In genomic region chr17:6393368-6393952, GRCh38 we compare ENCODE assay signal across 20 cellular contexts. TPM values are rescaled to one million over a fixed set of nuclear protein-coding genes. Genes with fewer than 3 reads are reported as not detected.
DNase-seq lines count a peak whose midpoint lies in the region; ATAC-seq and TF ChIP-seq lines count a peak whose summit lies in the region.
"Had no signal": no experiment of that assay in that cellular context is flagged by ENCODE, and none has a peak within 500 bp of the region (broad histone marks: within the 10 kb centered on the region; RNA-seq: fewer than 3 reads in every experiment).

No MANE protein-coding gene starts in this region.

- peaks cover 13% of the 10 kb centered on the region for H3K9me3 Mint-ChIP-seq in WTC11
- peaks cover 8% of the 10 kb centered on the region for H3K9me3 Mint-ChIP-seq in neural progenitor cell
- H3K9me3 Mint-ChIP-seq: activated CD4-positive, alpha-beta T cell treated with anti-CD3 and anti-CD28 coated beads, Interleukin-2, amount 10 ng/mL, durations not matched to agents 7 days and 5 days; activated naive CD4-positive, alpha-beta T cell treated with anti-CD3 and anti-CD28 coated beads for 36 hours had no signal

- H3K4me2 ChIP-seq in neural progenitor cell: no peak overlapping the region

- H3K36me3 ChIP-seq in neural progenitor cell (no peaks in the 10 kb centered on the region), WERI-Rb-1 (no peaks in the 10 kb centered on the region)
- H3K36me3 ChIP-seq: left lung, stomach had no signal

- H3K9me3 ChIP-seq in neural progenitor cell (ENCODE audit: low read depth): no peaks in the 10 kb centered on the region
- no peaks in the 10 kb centered on the region for H3K9me3 ChIP-seq in WERI-Rb-1 (ENCODE audit: severe bottlenecking)
- H3K9me3 ChIP-seq: left lung had no signal

- no peaks in the 10 kb centered on the region for H4K20me1 ChIP-seq in neural progenitor cell (ENCODE audit: low read depth)

- H3F3A ChIP-seq in neural progenitor cell (ENCODE audit: low read depth): peaks cover 5% of the 10 kb centered on the region

- no peaks in the 10 kb centered on the region; the same call in 1 of the 2 replicates for H3K27me3 Mint-ChIP-seq in WTC11 (ENCODE audit: low read depth)
- peaks cover 10% of the 10 kb centered on the region for H3K27me3 Mint-ChIP-seq in neural progenitor cell (ENCODE audit: insufficient read depth, low read depth)
- H3K27me3 Mint-ChIP-seq: activated CD4-positive, alpha-beta T cell treated with anti-CD3 and anti-CD28 coated beads, Interleukin-2, amount 10 ng/mL, durations not matched to agents 7 days and 5 days had no signal

- DNase-seq in NCI-H146 (lab: John Stamatoyannopoulos, UW): peak; percentile 79
- DNase-seq in NCI-H146 treated with DMSO at 0.1 percent for 48 hours (lab: John Stamatoyannopoulos, UW; ENCODE audit: unreplicated experiment): no peak
- DNase-seq in NCI-H1105 (lab: John Stamatoyannopoulos, UW): peak; percentile 67
- DNase-seq in WTC11 (ENCODE audit: low spot score): no peak
- DNase-seq in neural progenitor cell (ENCODE audit: low spot score): peak; percentile 37
- DNase-seq in WERI-Rb-1: no peak
- DNase-seq: activated CD4-positive, alpha-beta T cell treated with anti-CD3 and anti-CD28 coated beads, Interleukin-2, amount 10 ng/mL, durations not matched to agents 7 days and 5 days; activated naive CD4-positive, alpha-beta T cell treated with anti-CD3 and anti-CD28 coated beads for 36 hours; foreskin keratinocyte; left lung; MM.1S; NCI-H510A treated with DMSO at 0.1 percent for 48 hours; occipital lobe; stomach had no signal

- no peaks in the 10 kb centered on the region for H3K27me3 ChIP-seq in neural progenitor cell
- no peaks in the 10 kb centered on the region for H3K27me3 ChIP-seq in WERI-Rb-1 (ENCODE audit: insufficient read depth, low read depth, severe bottlenecking)

- no peaks in the 10 kb centered on the region for H3K36me3 Mint-ChIP-seq in WTC11
- no peaks in the 10 kb centered on the region for H3K36me3 Mint-ChIP-seq in neural progenitor cell

- H3K79me2 ChIP-seq in neural progenitor cell (ENCODE audit: low read depth): no peaks in the 10 kb centered on the region

- no peak for ATAC-seq in WTC11
- ATAC-seq in HG03342 (IDR thresholded peaks at IDR 0.05; ENCODE audit: unreplicated experiment): no peak
- no peak for ATAC-seq in HG03139 (IDR thresholded peaks at IDR 0.05; ENCODE audit: unreplicated experiment)
- ATAC-seq: foreskin keratinocyte, left lung, sciatic nerve had no signal

- H3K9ac ChIP-seq in neural progenitor cell: no peak overlapping the region

- H3K4me3 ChIP-seq in neural progenitor cell (no peak overlapping the region), WERI-Rb-1 (ENCODE audit: low read depth, low read length) (no peak overlapping the region)
- H3K4me3 ChIP-seq: left lung, stomach had no signal

- no peak for TF ChIP-seq CTCF in WTC11 (IDR thresholded peaks at IDR 0.05)
- no peak for TF ChIP-seq CTCF in neural progenitor cell (IDR thresholded peaks at IDR 0.05)
- no peak for TF ChIP-seq CTCF in WERI-Rb-1 (IDR thresholded peaks at IDR 0.05; ENCODE audit: low read depth, low read length)

- CTCF ChIA-PET in WTC11 (lab: Charles Lee): interaction anchor here (0.5 to 1.3 kb wide), 8 partner anchors 24 to 122 kb away, joined by 3 to 5 read pairs (median 3); no protein-coding TSS in a partner anchor

- H3K4me3 Mint-ChIP-seq in WTC11 (no peak overlapping the region), neural progenitor cell (peak overlapping the region; percentile 25)
- H3K4me3 Mint-ChIP-seq: activated CD4-positive, alpha-beta T cell treated with anti-CD3 and anti-CD28 coated beads, Interleukin-2, amount 10 ng/mL, durations not matched to agents 7 days and 5 days; activated naive CD4-positive, alpha-beta T cell treated with anti-CD3 and anti-CD28 coated beads for 36 hours had no signal

- H3K27ac Mint-ChIP-seq in WTC11 (no peak overlapping the region), neural progenitor cell (peak overlapping the region; percentile 80)
- H3K27ac Mint-ChIP-seq: activated CD4-positive, alpha-beta T cell treated with anti-CD3 and anti-CD28 coated beads, Interleukin-2, amount 10 ng/mL, durations not matched to agents 7 days and 5 days; activated naive CD4-positive, alpha-beta T cell treated with anti-CD3 and anti-CD28 coated beads for 36 hours had no signal

- peaks cover 34% of the 10 kb centered on the region for H3K4me1 Mint-ChIP-seq in WTC11
- H3K4me1 Mint-ChIP-seq in neural progenitor cell: peaks cover 39% of the 10 kb centered on the region
- H3K4me1 Mint-ChIP-seq: activated CD4-positive, alpha-beta T cell treated with anti-CD3 and anti-CD28 coated beads, Interleukin-2, amount 10 ng/mL, durations not matched to agents 7 days and 5 days had no signal

- POLR2A ChIA-PET in WTC11 (lab: Charles Lee): no interaction called here

- H2AFZ ChIP-seq in neural progenitor cell (replicated peaks): no peak overlapping the region

- H3K4me1 ChIP-seq in neural progenitor cell: peaks cover 9% of the 10 kb centered on the region
- H3K4me1 ChIP-seq: foreskin keratinocyte, left lung, stomach had no signal

- no peak overlapping the region for H3K27ac ChIP-seq in neural progenitor cell
- no peak overlapping the region for H3K27ac ChIP-seq in WERI-Rb-1
- H3K27ac ChIP-seq: C4-2B, foreskin keratinocyte, left lung, stomach had no signal

TF ChIP-seq in WTC11, 78 proteins besides CTCF, POLR2A, EP300 and RAD21:
- TF ChIP-seq FOXP1 (CRISPR knock-in tag; IDR thresholded peaks at IDR 0.05; ENCODE audit: borderline replicate concordance): no peak
- no peak for TF ChIP-seq ETV6 (CRISPR knock-in tag; IDR thresholded peaks at IDR 0.05)
- TF ChIP-seq TCF7 (CRISPR knock-in tag; IDR thresholded peaks at IDR 0.05; ENCODE audit: low read depth): no peak
- TF ChIP-seq FOXK1 (CRISPR knock-in tag; IDR thresholded peaks at IDR 0.05): no peak
- peak; percentile 80 for TF ChIP-seq GTF2I (CRISPR knock-in tag; conservative IDR thresholded peaks at IDR 0.05)
- TF ChIP-seq IRF2 (CRISPR knock-in tag; IDR thresholded peaks at IDR 0.05; ENCODE audit: borderline replicate concordance, low read depth): no peak

RNA-seq across cellular contexts. Expression of gene AIPL1, which starts 41.5 kb away (rescaled TPM):
- total RNA-seq in WTC11 (2021): 0.32 to 0.71 TPM (median 0.46 TPM) in 3 replicates
- total RNA-seq in neural progenitor cell (ENCODE audit: low replicate concordance): 0.37 and 2.3 TPM in 2 replicates
- total RNA-seq: activated CD4-positive, alpha-beta T cell treated with anti-CD3 and anti-CD28 coated beads, Interleukin-2, amount 10 ng/mL, durations not matched to agents 7 days and 5 days; activated naive CD4-positive, alpha-beta T cell treated with anti-CD3 and anti-CD28 coated beads for 36 hours; astrocyte; foreskin keratinocyte; left lung; occipital lobe; sciatic nerve; stomach; urinary bladder had no signal

RNA-seq across cellular contexts. Expression of gene PIMREG, which starts 50.8 kb away (rescaled TPM):
- total RNA-seq in WTC11 (2021) (92.2 to 102 TPM (median 99.3 TPM) in 3 replicates), neural progenitor cell (ENCODE audit: low replicate concordance) (71.3 and 151 TPM in 2 replicates)
- total RNA-seq: sciatic nerve had no signal

Comparison
In these comparisons a context has a peak if more than half of its experiments do, and no peak if none do; other contexts are left out.
1. DNase-seq: peak in NCI-H146 (single experiment), NCI-H1105 (single experiment) and neural progenitor cell (single experiment); none in NCI-H146 treated with DMSO at 0.1 percent for 48 hours (single experiment), WTC11 (single experiment) and WERI-Rb-1 (single experiment).